In the genomic region with DNA sequence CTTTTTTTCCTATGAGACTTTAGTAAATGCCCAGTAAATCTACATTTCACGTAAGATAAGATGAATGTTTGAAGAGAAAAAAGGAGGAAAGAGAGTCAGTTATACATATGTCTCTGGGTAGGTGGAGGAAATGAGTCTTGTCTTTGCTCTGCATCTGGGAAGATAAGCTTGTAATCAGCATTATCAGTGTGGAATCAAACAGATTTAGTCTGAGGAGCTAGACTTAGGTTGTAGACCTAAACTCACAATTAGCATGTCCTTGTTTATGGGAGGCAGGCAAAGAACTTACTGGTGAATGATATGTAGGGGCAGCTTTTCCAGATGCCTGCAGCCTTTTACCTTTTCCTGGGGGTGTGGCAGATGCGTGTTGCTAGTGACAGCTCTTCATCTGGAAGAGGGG, we compare ENCODE assay signal across 21 cellular contexts.
DNase-seq lines count a peak whose midpoint lies in the region; ATAC-seq and TF ChIP-seq lines count a peak whose summit lies in the region.
"Had no signal": no experiment of that assay in that cellular context is flagged by ENCODE, and none has a peak within 500 bp of the region (broad histone marks: within the 10 kb centered on the region; RNA-seq: fewer than 3 reads in every experiment).

No MANE protein-coding gene starts in this region.

- peaks cover 4% of the 10 kb centered on the region; the same call in 1 of the 2 replicates for H4K20me1 ChIP-seq in PC-9 (ENCODE audit: insufficient read depth)
- H4K20me1 ChIP-seq: BLaER1 treated with 17β-estradiol and CSF1 and Interleukin-3, amounts not matched to agents 10 nM and 100 nM had no signal

- H3K4me1 ChIP-seq in HUES48 (ENCODE audit: control insufficient read depth, insufficient read depth, low read length) (peaks cover 33% of the 10 kb centered on the region), PC-9 (replicated peaks; ENCODE audit: insufficient read depth) (no peaks in the 10 kb centered on the region)
- H3K4me1 ChIP-seq: A549; BE2C; BLaER1 treated with 17β-estradiol and CSF1 and Interleukin-3, amounts not matched to agents 10 nM and 100 nM had no signal

- CTCF ChIA-PET in PC-9 (lab: Charles Lee): no interaction called here

- POLR2A ChIA-PET in PC-9 (lab: Charles Lee; ENCODE audit: unreplicated experiment): no interaction called here

- DNase-seq in NCI-H82 treated with DMSO at 0.1 percent for 48 hours (lab: John Stamatoyannopoulos, UW; ENCODE audit: unreplicated experiment) (peak; percentile 2), islet precursor cell (peak; percentile 18), NCI-H2171 treated with DMSO at 0.1 percent for 48 hours (lab: John Stamatoyannopoulos, UW) (no peak), left cardiac atrium (no peak), PC-9 (no peak)
- DNase-seq: 8988T; ACHN; AML-193; BE2C; Calu3; CD4-positive, alpha-beta T cell; CD8-positive, alpha-beta memory T cell; DMS53; DMS79 treated with DMSO at 0.1 percent for 48 hours; GF-D8; H9 had no signal

- H3K4me3 ChIP-seq in HUES48 (ENCODE audit: low read depth, low read length): no peak overlapping the region
- H3K4me3 ChIP-seq in PC-9: no peak overlapping the region
- H3K4me3 ChIP-seq: A549; BLaER1 treated with 17β-estradiol and CSF1 and Interleukin-3, amounts not matched to agents 10 nM and 100 nM; GM23338 had no signal

- no TSS peak for BruUV-seq in PC-9 (replicated peaks; lab: Mats Ljungman, UMichigan)

- H3K27me3 ChIP-seq in HUES48 (ENCODE audit: control insufficient read depth, insufficient read depth, low read length): no peaks in the 10 kb centered on the region
- H3K27me3 ChIP-seq in PC-9 (ENCODE audit: insufficient read depth, low read depth): no peaks in the 10 kb centered on the region
- H3K27me3 ChIP-seq: BE2C; BLaER1 treated with 17β-estradiol and CSF1 and Interleukin-3, amounts not matched to agents 10 nM and 100 nM had no signal

- TF ChIP-seq CTCF in PC-9 (conservative IDR thresholded peaks at IDR 0.05): no peak

- H3K9me2 ChIP-seq in PC-9 (ENCODE audit: insufficient read depth): no peaks in the 10 kb centered on the region

- H3K36me3 ChIP-seq in HUES48 (ENCODE audit: control insufficient read depth, insufficient read depth, low read length) (no peaks in the 10 kb centered on the region), PC-9 (ENCODE audit: low read depth) (peaks cover 4% of the 10 kb centered on the region)
- H3K36me3 ChIP-seq: BE2C; BLaER1 treated with 17β-estradiol and CSF1 and Interleukin-3, amounts not matched to agents 10 nM and 100 nM had no signal

- H2AFZ ChIP-seq in PC-9: no peak overlapping the region
- H2AFZ ChIP-seq: GM23338 had no signal

- H3F3A ChIP-seq in PC-9 (ENCODE audit: insufficient read depth, low read depth): no peaks in the 10 kb centered on the region

- H3K9me3 ChIP-seq in HUES48 (ENCODE audit: control insufficient read depth, insufficient read depth, low read length) (no peaks in the 10 kb centered on the region), PC-9 (ENCODE audit: insufficient read depth, low read depth) (0 out of 2 replicates have a peak, but pooled peaks cover under 1% of the 10 kb centered on the region)
- H3K9me3 ChIP-seq: A549, BE2C had no signal

- H3K27ac ChIP-seq in HUES48 (ENCODE audit: low read depth, low read length) (peak overlapping the region; percentile 56), PC-9 (no peak overlapping the region)
- H3K27ac ChIP-seq: A549; BLaER1 treated with 17β-estradiol and CSF1 and Interleukin-3, amounts not matched to agents 10 nM and 100 nM had no signal

- no peak for ATAC-seq in left cardiac atrium
- ATAC-seq: A549, HCT116 had no signal

- H3K79me2 ChIP-seq in PC-9 (ENCODE audit: low read depth): no peaks in the 10 kb centered on the region

- no peak overlapping the region for H3K9ac ChIP-seq in HUES48 (ENCODE audit: low read depth, low read length)
- H3K9ac ChIP-seq: BLaER1 treated with 17β-estradiol and CSF1 and Interleukin-3, amounts not matched to agents 10 nM and 100 nM had no signal

- intact Hi-C loops in left cardiac atrium (cut with DNase I) (no loop called here), PC-9 (cut with micrococcal nuclease; ENCODE audit: unreplicated experiment) (no loop called here)

- H3K4me2 ChIP-seq in PC-9: no peak overlapping the region
- H3K4me2 ChIP-seq: A549; BLaER1 treated with 17β-estradiol and CSF1 and Interleukin-3, amounts not matched to agents 10 nM and 100 nM; GM23338 had no signal

Comparison
In these comparisons a context has a peak if more than half of its experiments do, and no peak if none do; other contexts are left out.
1. DNase-seq: peak in NCI-H82 treated with DMSO at 0.1 percent for 48 hours (single experiment) and islet precursor cell (single experiment); none in NCI-H2171 treated with DMSO at 0.1 percent for 48 hours (single experiment), left cardiac atrium (single experiment) and PC-9 (0 of 2).